ENCODE assay signal across 23 cellular contexts in the genomic region with DNA sequence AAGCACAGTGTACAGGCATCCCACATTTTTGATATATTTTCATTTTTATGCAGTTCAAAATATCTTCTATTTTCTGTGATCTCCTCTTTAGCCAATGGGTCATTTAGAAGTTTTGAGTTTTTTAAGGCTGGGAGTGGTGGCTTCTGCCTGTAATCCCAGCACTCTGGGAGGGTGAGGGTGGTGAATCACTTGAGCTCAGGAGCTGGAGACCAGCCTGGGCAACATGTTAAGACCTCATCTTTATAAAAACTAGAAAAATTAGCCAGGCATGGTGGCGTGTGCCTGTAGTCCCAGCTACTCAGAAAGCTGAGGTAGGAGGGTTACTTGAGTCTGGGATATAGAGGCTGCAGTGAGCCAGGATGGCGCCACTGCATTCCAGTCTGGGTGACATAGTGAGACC.
"Had no signal": no experiment of that assay in that cellular context is flagged by ENCODE, and none has a peak within 500 bp of the region (broad histone marks: within the 10 kb centered on the region; RNA-seq: fewer than 3 reads in every experiment).

No MANE protein-coding gene starts in this region.

- H3K4me3 Mint-ChIP-seq: memory B cell, mesothelial cell of epicardium, natural killer cell, neural crest cell had no signal

- H3K9me3 ChIP-seq: esophagus muscularis mucosa, heart left ventricle, left ventricle myocardium inferior, lower lobe of right lung, ovary, right atrium auricular region, sigmoid colon, suprapubic skin, tibial artery, upper lobe of left lung, uterus had no signal

- H3K27me3 Mint-ChIP-seq: memory B cell had no signal

- H3K4me3 ChIP-seq: esophagus muscularis mucosa, heart left ventricle, left ventricle myocardium inferior, lower lobe of right lung, ovary, right atrium auricular region, sigmoid colon, suprapubic skin, tibial artery, upper lobe of left lung, uterus had no signal

- H3K9me3 Mint-ChIP-seq: memory B cell, natural killer cell, neural crest cell had no signal

- H3K36me3 Mint-ChIP-seq: natural killer cell had no signal

- H3K27ac Mint-ChIP-seq: memory B cell, mesothelial cell of epicardium, natural killer cell had no signal

- H3K36me3 ChIP-seq: ovary, right atrium auricular region, suprapubic skin, uterus had no signal

- DNase-seq: effector memory CD4-positive, alpha-beta T cell; heart left ventricle; hypothalamus; left cardiac atrium; left ventricle myocardium inferior; lower lobe of right lung; natural killer cell; nucleus accumbens; ovary; sigmoid colon; small intestine; stimulated activated CD4-positive, alpha-beta T cell treated with anti-CD3 and anti-CD28 coated beads, Interleukin-12 subunit alpha, Interleukin-12 subunit beta, amount 100 ng/mL, for 4 hours; stimulated activated naive CD4-positive, alpha-beta T cell treated with Interleukin-2 at 50 U/mL for 16 hours; tibial artery; upper lobe of left lung; uterus had no signal

- H3K27me3 ChIP-seq: esophagus muscularis mucosa, heart left ventricle, ovary, right atrium auricular region, sigmoid colon, suprapubic skin, tibial artery, upper lobe of left lung, uterus had no signal

- H3K27ac ChIP-seq: epithelial cell of prostate, esophagus muscularis mucosa, heart left ventricle, left ventricle myocardium inferior, lower lobe of right lung, ovary, right atrium auricular region, sigmoid colon, suprapubic skin, tibial artery, upper lobe of left lung, uterus had no signal
